ENCODE assay signal across 24 cellular contexts in genomic region chr4:42234817-42235216, GRCh38.
A peak's percentile ranks its signal among the peaks of the same experiment; 100 is the strongest.
DNase-seq lines count a peak whose midpoint lies in the region; ATAC-seq and TF ChIP-seq lines count a peak whose summit lies in the region.
"Had no signal": no experiment of that assay in that cellular context is flagged by ENCODE, and none has a peak within 500 bp of the region (broad histone marks: within the 10 kb centered on the region; RNA-seq: fewer than 3 reads in every experiment).

No MANE protein-coding gene starts in this region.

- POLR2A ChIA-PET in WTC11 (lab: Charles Lee), result no interaction called here
- POLR2A ChIA-PET in MCF 10A (lab: Yijun Ruan, JAX), result no interaction called here
- POLR2A ChIA-PET in Caco-2 (lab: Charles Lee), result no interaction called here

- peak; percentile 70 for ATAC-seq in WTC11
- ATAC-seq: A549, HepG2, Panc1 had no signal

- CTCF ChIA-PET in WTC11 (lab: Charles Lee) (interaction anchor here (0.8 to 1.3 kb wide), 3 partner anchors 96 to 285 kb away, joined by 3 read pairs; no protein-coding TSS in a partner anchor), MCF 10A (lab: Yijun Ruan, JAX) (interaction anchor here (0.6 kb wide), 1 partner anchor 19 kb away, joined by 3 read pairs; no protein-coding TSS in a partner anchor), Caco-2 (lab: Charles Lee) (no interaction called here)

- H3K4me1 ChIP-seq in Caco-2, result no peaks in the 10 kb centered on the region
- H3K4me1 ChIP-seq: A549 had no signal

- H3K4me3 ChIP-seq in Caco-2 (ENCODE audit: low read depth, low read length) (no peak overlapping the region), MG63 (no peak overlapping the region)
- H3K4me3 ChIP-seq: A549 had no signal

- BruUV-seq in MCF 10A (replicated peaks; lab: Mats Ljungman, UMichigan), result no TSS peak
- no TSS peak for BruUV-seq in Caco-2 (replicated peaks; lab: Mats Ljungman, UMichigan)

- H3K9me3 ChIP-seq in Caco-2 (no peaks in the 10 kb centered on the region), MG63 (no peaks in the 10 kb centered on the region)
- H3K9me3 ChIP-seq: A549 had no signal

- intact Hi-C loops in MCF 10A (cut with micrococcal nuclease) (no loop called here), Caco-2 (cut with micrococcal nuclease; ENCODE audit: unreplicated experiment) (no loop called here)

- H3K36me3 Mint-ChIP-seq in WTC11 (no peaks in the 10 kb centered on the region), MCF 10A (ENCODE audit: insufficient read depth, unreplicated experiment) (no peaks in the 10 kb centered on the region), Caco-2 (ENCODE audit: insufficient read depth, unreplicated experiment) (no peaks in the 10 kb centered on the region)
- H3K36me3 Mint-ChIP-seq: CD14-positive monocyte; CD8-positive, alpha-beta memory T cell had no signal

- DNase-seq in KBM-7 (peak; percentile 9), WTC11 (ENCODE audit: low spot score) (no peak), MCF 10A (ENCODE audit: unreplicated experiment) (no peak), NCI-H2107 (lab: John Stamatoyannopoulos, UW) (no peak), Caco-2 (no peak), MG63 (no peak)
- DNase-seq: AML-193; Calu3; CD8-positive, alpha-beta memory T cell; DMS79 treated with DMSO at 0.1 percent for 48 hours; GF-D8; NCI-H1436; NCI-H187 treated with DMSO at 0.1 percent for 48 hours; NCI-H2227 treated with DMSO at 0.1 percent for 48 hours; NCI-H510A; NCI-H69; SHP77 treated with DMSO at 0.1 percent for 48 hours; T-helper 1 cell had no signal

- H3K4me3 Mint-ChIP-seq in WTC11, result no peak overlapping the region
- H3K4me3 Mint-ChIP-seq in MCF 10A (ENCODE audit: unreplicated experiment), result no peak overlapping the region
- H3K4me3 Mint-ChIP-seq in Caco-2 (ENCODE audit: unreplicated experiment), result no peak overlapping the region
- H3K4me3 Mint-ChIP-seq: CD14-positive monocyte; CD8-positive, alpha-beta memory T cell; T-helper 2 cell treated with Interferon-gamma antibody and Interleukin-4, amounts not matched to agents 5 μg/mL and 100 μg/mL, for 36 hours had no signal

- H3K27me3 Mint-ChIP-seq in WTC11 (ENCODE audit: low read depth), result no peaks in the 10 kb centered on the region; the same call in 1 of the 2 replicates
- H3K27me3 Mint-ChIP-seq in MCF 10A (ENCODE audit: insufficient read depth, unreplicated experiment), result no peaks in the 10 kb centered on the region
- peaks cover 3% of the 10 kb centered on the region for H3K27me3 Mint-ChIP-seq in Caco-2 (ENCODE audit: insufficient read depth, unreplicated experiment)
- H3K27me3 Mint-ChIP-seq: CD8-positive, alpha-beta memory T cell had no signal

- H3K9me3 Mint-ChIP-seq in WTC11, result no peaks in the 10 kb centered on the region
- H3K9me3 Mint-ChIP-seq in MCF 10A (ENCODE audit: unreplicated experiment), result no peaks in the 10 kb centered on the region
- H3K9me3 Mint-ChIP-seq in Caco-2 (ENCODE audit: unreplicated experiment), result no peaks in the 10 kb centered on the region
- H3K9me3 Mint-ChIP-seq: CD8-positive, alpha-beta memory T cell; T-helper 2 cell treated with Interferon-gamma antibody and Interleukin-4, amounts not matched to agents 5 μg/mL and 100 μg/mL, for 36 hours had no signal

- in situ Hi-C loops in KBM-7 (cut with MboI; ENCODE audit: low pct_unique_long_range_greater_than_20kb, low sequenced_read_pairs), result no loop called here

- H3K36me3 ChIP-seq in Caco-2 (ENCODE audit: control insufficient read depth, insufficient read depth, low read length) (no peaks in the 10 kb centered on the region), MG63 (no peaks in the 10 kb centered on the region)

- H3K27me3 ChIP-seq in Caco-2 (replicated peaks; ENCODE audit: control insufficient read depth, insufficient read depth, low read length) (no peaks in the 10 kb centered on the region), MG63 (no peaks in the 10 kb centered on the region)

- H3K4me1 Mint-ChIP-seq in WTC11 (peaks cover 5% of the 10 kb centered on the region), MCF 10A (ENCODE audit: insufficient read depth, unreplicated experiment) (no peaks in the 10 kb centered on the region), Caco-2 (ENCODE audit: low read depth, unreplicated experiment) (no peaks in the 10 kb centered on the region)
- H3K4me1 Mint-ChIP-seq: CD14-positive monocyte; CD8-positive, alpha-beta memory T cell had no signal

- TF ChIP-seq CTCF in GM12873 (IDR thresholded peaks at IDR 0.05; ENCODE audit: insufficient read depth, low read depth, low read length, missing control alignments) (peak; percentile 20), WTC11 (IDR thresholded peaks at IDR 0.05) (no peak), MCF 10A (IDR thresholded peaks at IDR 0.05; ENCODE audit: unreplicated experiment) (no peak), Caco-2 (IDR thresholded peaks at IDR 0.05; ENCODE audit: insufficient read depth in 1 of 2, low read depth in 1 of 2, low read length in 1 of 2, severe bottlenecking in 1 of 2, unreplicated experiment in 1 of 2) (no peak)

- H3K27ac Mint-ChIP-seq in WTC11, result peak overlapping the region; percentile 29; the same call in 1 of the 2 replicates
- H3K27ac Mint-ChIP-seq in MCF 10A (ENCODE audit: low read depth, unreplicated experiment), result no peak overlapping the region
- H3K27ac Mint-ChIP-seq in Caco-2 (ENCODE audit: unreplicated experiment), result no peak overlapping the region
- H3K27ac Mint-ChIP-seq: CD8-positive, alpha-beta memory T cell; T-helper 2 cell treated with Interferon-gamma antibody and Interleukin-4, amounts not matched to agents 5 μg/mL and 100 μg/mL, for 36 hours had no signal

TF ChIP-seq in WTC11, 78 proteins besides CTCF, POLR2A, EP300 and RAD21:
- no peak for TF ChIP-seq SMAD3 (CRISPR knock-in tag; IDR thresholded peaks at IDR 0.05; ENCODE audit: borderline replicate concordance)
